In the genomic region with DNA sequence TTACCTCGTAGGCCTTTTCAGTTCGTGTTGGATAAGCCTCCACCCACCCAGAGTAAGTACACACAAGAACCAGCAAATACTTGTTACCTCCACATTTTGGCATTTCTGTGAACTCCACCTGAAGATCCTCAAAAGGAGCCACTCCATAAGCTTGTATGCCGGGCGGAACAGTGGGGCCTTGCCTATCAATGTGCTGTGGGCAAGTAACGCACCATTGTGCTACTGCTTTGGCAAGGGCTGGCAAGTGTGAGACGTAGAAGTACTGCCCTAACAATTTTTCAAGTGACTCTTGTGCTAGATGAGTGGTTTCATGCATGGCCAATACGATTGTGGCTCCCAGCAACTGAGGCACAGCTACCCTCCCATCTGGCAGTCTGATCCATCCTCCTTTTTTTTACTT, we compare ENCODE assay signal across 2 cellular contexts. TPM values are rescaled to one million over a fixed set of nuclear protein-coding genes. Genes with fewer than 3 reads are reported as not detected.
"Had no signal": no experiment of that assay in that cellular context is flagged by ENCODE, and none has a peak within 500 bp of the region (broad histone marks: within the 10 kb centered on the region; RNA-seq: fewer than 3 reads in every experiment).

No MANE protein-coding gene starts in this region.

RNA-seq across cellular contexts. Expression of a gene that starts 25.3 kb away (rescaled TPM):
- total RNA-seq: HepG2, IMR-90 had no signal
- polyA plus RNA-seq: HepG2 had no signal
